ENCODE assay signal across 24 cellular contexts in the genomic region with DNA sequence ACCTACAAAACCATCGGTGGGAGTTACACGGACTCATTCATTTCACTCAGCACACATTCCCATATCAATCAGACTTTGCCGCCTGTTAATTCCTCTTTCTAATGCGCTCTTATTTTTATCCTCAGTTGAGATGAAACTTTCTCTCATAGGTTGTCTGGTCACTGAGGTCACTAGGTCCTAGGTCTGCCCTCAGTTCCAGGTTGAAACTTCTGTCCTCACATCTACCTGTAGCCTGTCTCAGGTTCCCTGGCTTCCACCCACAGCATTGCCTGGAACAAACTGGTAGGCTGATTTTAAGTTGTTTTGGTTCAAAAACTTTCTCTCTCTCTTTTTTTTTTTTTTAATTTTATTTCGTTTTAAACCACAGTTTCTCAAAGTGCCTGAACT.
"Had no signal": no experiment of that assay in that cellular context is flagged by ENCODE, and none has a peak within 500 bp of the region (broad histone marks: within the 10 kb centered on the region; RNA-seq: fewer than 3 reads in every experiment).

No MANE protein-coding gene starts in this region.

- H3K27ac Mint-ChIP-seq: activated CD4-positive, alpha-beta memory T cell treated with anti-CD3 and anti-CD28 coated beads, Interleukin-2, amount 10 ng/mL, durations not matched to agents 7 days and 5 days; activated CD4-positive, alpha-beta T cell treated with anti-CD3 and anti-CD28 coated beads for 36 hours; activated naive CD4-positive, alpha-beta T cell treated with anti-CD3 and anti-CD28 coated beads for 36 hours; activated T-helper 17 cell treated with anti-CD3 and anti-CD28 coated beads, Interleukin-2, amount 50 U/mL, for 72 hours; T-cell had no signal

- H3K9me3 Mint-ChIP-seq: activated CD4-positive, alpha-beta memory T cell treated with anti-CD3 and anti-CD28 coated beads, Interleukin-2, amount 10 ng/mL, durations not matched to agents 7 days and 5 days; activated naive CD4-positive, alpha-beta T cell treated with anti-CD3 and anti-CD28 coated beads for 36 hours; activated T-helper 17 cell treated with anti-CD3 and anti-CD28 coated beads, Interleukin-2, amount 50 U/mL, for 72 hours; T-cell had no signal

- H3K4me1 Mint-ChIP-seq: activated CD4-positive, alpha-beta memory T cell treated with anti-CD3 and anti-CD28 coated beads, Interleukin-2, amount 10 ng/mL, durations not matched to agents 7 days and 5 days; activated T-helper 17 cell treated with anti-CD3 and anti-CD28 coated beads, Interleukin-2, amount 50 U/mL, for 72 hours had no signal

- H3K4me3 Mint-ChIP-seq: activated CD4-positive, alpha-beta memory T cell treated with anti-CD3 and anti-CD28 coated beads, Interleukin-2, amount 10 ng/mL, durations not matched to agents 7 days and 5 days; activated CD4-positive, alpha-beta T cell treated with anti-CD3 and anti-CD28 coated beads for 36 hours; activated naive CD4-positive, alpha-beta T cell treated with anti-CD3 and anti-CD28 coated beads for 36 hours; activated naive CD8-positive, alpha-beta T cell; activated T-helper 17 cell treated with anti-CD3 and anti-CD28 coated beads, Interleukin-2, amount 50 U/mL, for 72 hours; T-cell had no signal

- DNase-seq: activated CD4-positive, alpha-beta memory T cell treated with anti-CD3 and anti-CD28 coated beads, Interleukin-2, amount 10 ng/mL, durations not matched to agents 7 days and 5 days; activated CD4-positive, alpha-beta T cell treated with anti-CD3 and anti-CD28 coated beads for 36 hours; activated CD4-positive, alpha-beta T cell treated with anti-CD3 and anti-CD28 coated beads, Interleukin-2, amount 50 U/mL, for 1 hour; activated gamma-delta T cell; activated naive CD4-positive, alpha-beta T cell treated with anti-CD3 and anti-CD28 coated beads for 36 hours; activated T-cell treated with anti-CD3 and anti-CD28 coated beads for 4 hours; activated T-cell treated with anti-CD3 and anti-CD28 coated beads, Interleukin-2, amount 50 U/mL, for 48 hours; amygdala; brain microvascular endothelial cell; cerebellar nuclear complex; NCI-H1048; NCI-H1930; NCI-H2171 treated with DMSO at 0.1 percent for 48 hours; NCI-H226; NCI-H510A; NCI-H526 treated with DMSO at 0.1 percent for 48 hours; NCI-H82; T-cell; T-helper 2 cell; T1000 had no signal

- H3K27me3 ChIP-seq: brain microvascular endothelial cell, cardiac muscle cell had no signal

- H3K36me3 ChIP-seq: brain microvascular endothelial cell, cardiac muscle cell had no signal

- H3K27me3 Mint-ChIP-seq: activated CD4-positive, alpha-beta memory T cell treated with anti-CD3 and anti-CD28 coated beads, Interleukin-2, amount 10 ng/mL, durations not matched to agents 7 days and 5 days; activated CD4-positive, alpha-beta T cell treated with anti-CD3 and anti-CD28 coated beads for 36 hours; activated naive CD8-positive, alpha-beta T cell; activated T-helper 17 cell treated with anti-CD3 and anti-CD28 coated beads, Interleukin-2, amount 50 U/mL, for 72 hours; T-cell had no signal

- H3K27ac ChIP-seq: brain microvascular endothelial cell, cardiac muscle cell, SK-N-MC had no signal

- ATAC-seq: activated CD4-positive, alpha-beta T cell treated with anti-CD3 and anti-CD28 coated beads for 36 hours; activated T-helper 17 cell treated with anti-CD3 and anti-CD28 coated beads, Interleukin-2, amount 50 U/mL, for 72 hours had no signal

- H3K4me3 ChIP-seq: cardiac muscle cell, SK-N-MC had no signal
